ENCODE assay signal across 8 cellular contexts in the genomic region with DNA sequence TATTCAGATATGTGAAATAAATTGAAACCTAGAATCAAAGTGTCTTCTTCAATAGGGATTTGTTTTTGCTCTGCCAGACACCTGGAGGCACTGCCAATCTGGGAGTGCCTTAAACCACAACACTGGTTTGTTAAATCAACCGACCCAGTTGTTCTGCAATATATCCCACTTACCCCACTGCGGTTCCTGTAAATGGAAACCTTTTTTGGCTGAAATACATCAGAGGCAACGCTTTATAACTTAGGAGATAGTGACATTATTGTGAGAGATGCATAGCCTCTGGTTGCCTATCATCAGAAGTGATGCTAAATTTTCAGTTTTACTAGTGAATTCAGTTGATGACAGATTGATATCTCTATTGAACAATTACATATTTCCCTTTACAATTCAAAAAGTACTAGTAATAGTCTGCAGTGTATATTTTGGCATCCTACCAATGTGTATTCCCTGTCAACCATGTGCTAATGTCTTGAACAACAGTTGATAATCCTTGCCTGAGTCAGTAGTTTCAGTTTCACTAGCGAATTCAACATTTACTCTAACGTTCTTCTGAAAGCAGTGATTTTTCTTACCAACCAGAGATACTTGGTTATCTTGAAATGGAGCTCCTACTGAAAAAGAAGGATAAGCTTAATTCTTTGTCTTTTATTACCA. TPM values are rescaled to one million over a fixed set of nuclear protein-coding genes. Genes with fewer than 3 reads are reported as not detected.
A peak's percentile ranks its signal among the peaks of the same experiment; 100 is the strongest.
DNase-seq lines count a peak whose midpoint lies in the region; ATAC-seq and TF ChIP-seq lines count a peak whose summit lies in the region.

No MANE protein-coding gene starts in this region.

- intact Hi-C loops in left colon (cut with DNase I, micrococcal nuclease) (no loop called here), vagina (cut with DNase I) (no loop called here)

- peak; percentile 84 for ATAC-seq in left colon
- no peak for ATAC-seq in GM19023 (IDR thresholded peaks at IDR 0.05; ENCODE audit: unreplicated experiment)

- peak; percentile 55 for DNase-seq in AG20443 (ENCODE audit: low spot score)
- DNase-seq in Jurkat, Clone E6-1 (ENCODE audit: low read depth, low spot score) = peak; percentile 68
- DNase-seq in adipocyte (ENCODE audit: low read depth) = peak; percentile 58
- DNase-seq in left colon = no peak
- no peak for DNase-seq in vagina (ENCODE audit: extremely low spot score in 2 of 2)
- no peak for DNase-seq in SIG-M5 treated with dmso at 0.1 percent for 504 hours (lab: John Stamatoyannopoulos, UW; ENCODE audit: unreplicated experiment)
- DNase-seq in C1 segment of cervical spinal cord (lab: John Stamatoyannopoulos, UW) = no peak

- H3K9me3 ChIP-seq in adipocyte (ENCODE audit: control insufficient read depth, low read length) = no peaks in the 10 kb centered on the region
- no peaks in the 10 kb centered on the region for H3K9me3 ChIP-seq in vagina

- H3K27me3 ChIP-seq in adipocyte (replicated peaks; ENCODE audit: control insufficient read depth, insufficient read depth, low read length) = no peaks in the 10 kb centered on the region
- H3K27me3 ChIP-seq in vagina = no peaks in the 10 kb centered on the region

- H3K4me1 ChIP-seq in adipocyte (ENCODE audit: control insufficient read depth, insufficient read depth, low read length) = no peaks in the 10 kb centered on the region
- H3K4me1 ChIP-seq in vagina = peaks cover 12% of the 10 kb centered on the region

- TF ChIP-seq CTCF in vagina (IDR thresholded peaks at IDR 0.05) = no peak

- peak overlapping the region; percentile 8; the same call in 1 of the 2 replicates for H3K4me3 ChIP-seq in Jurkat, Clone E6-1 (ENCODE audit: low read length)
- H3K4me3 ChIP-seq in adipocyte (ENCODE audit: low read length) = peak overlapping the region; percentile 81
- H3K4me3 ChIP-seq in vagina = peak overlapping the region in 1 of 2 donors; percentile 29

- TF ChIP-seq POLR2A in vagina (IDR thresholded peaks at IDR 0.05) = no peak

- H3K27ac ChIP-seq in vagina = peak overlapping the region; percentile 70

- H3K36me3 ChIP-seq in adipocyte (ENCODE audit: control insufficient read depth, insufficient read depth, low read length, severe bottlenecking) = no peaks in the 10 kb centered on the region
- H3K36me3 ChIP-seq in vagina = no peaks in the 10 kb centered on the region

- H3K9ac ChIP-seq in adipocyte (ENCODE audit: low read length) = peak overlapping the region; percentile 82

RNA-seq across cellular contexts. Expression of a gene that starts 30.5 kb away (rescaled TPM):
- polyA plus RNA-seq in Jurkat, Clone E6-1 (2012; ENCODE audit: insufficient read depth, insufficient read length) = 156 TPM
- total RNA-seq in left colon = 100 to 1,000 TPM; 139 to 144 TPM
- total RNA-seq in vagina = 88.1 TPM

Comparison
In these comparisons a context has a peak if more than half of its experiments do, and no peak if none do; other contexts are left out.
1. DNase-seq: peak in AG20443 (single experiment), Jurkat, Clone E6-1 (single experiment) and adipocyte (single experiment); none in left colon (0 of 2), vagina (0 of 2), SIG-M5 treated with dmso at 0.1 percent for 504 hours (single experiment) and C1 segment of cervical spinal cord (0 of 14).